ENCODE assay signal across 8 cellular contexts in genomic region chr16:49441366-49441780, GRCh38.
A peak's percentile ranks its signal among the peaks of the same experiment; 100 is the strongest.
DNase-seq lines count a peak whose midpoint lies in the region; ATAC-seq lines count a peak whose summit lies in the region.

No MANE protein-coding gene starts in this region.

- peak; percentile 86 for ATAC-seq in HG03280 (IDR thresholded peaks at IDR 0.05; ENCODE audit: unreplicated experiment)

- peak; percentile 21 for DNase-seq in CD1c-positive myeloid dendritic cell (ENCODE audit: extremely low spot score)
- peak; percentile 83 for DNase-seq in GM19238 (ENCODE audit: insufficient read length, low spot score)
- peak; percentile 21 for DNase-seq in activated CD4-positive, CD25-positive, alpha-beta regulatory T cell treated with anti-CD3 and anti-CD28 coated beads, Interleukin-2, amount 50 U/mL, for 16 hours (ENCODE audit: low read depth, low spot score)
- DNase-seq in dermis microvascular lymphatic vessel endothelial cell (ENCODE audit: low read depth in 2 of 2): peak; percentile 9 to 43
- peak; percentile 84 for DNase-seq in posterior vena cava (ENCODE audit: low spot score)
- no peak for DNase-seq in GM03348 (ENCODE audit: low spot score)
- DNase-seq in middle frontal gyrus (ENCODE audit: extremely low spot score, low spot score): no peak

- intact Hi-C loops in posterior vena cava (cut with DNase I): no loop called here

Comparison
In these comparisons a context has a peak if more than half of its experiments do, and no peak if none do; other contexts are left out.
1. DNase-seq: peak in CD1c-positive myeloid dendritic cell (single experiment), GM19238 (single experiment), activated CD4-positive, CD25-positive, alpha-beta regulatory T cell treated with anti-CD3 and anti-CD28 coated beads, Interleukin-2, amount 50 U/mL, for 16 hours (single experiment), dermis microvascular lymphatic vessel endothelial cell (2 of 2) and posterior vena cava (single experiment); none in GM03348 (single experiment) and middle frontal gyrus (single experiment).